Comparison of ENCODE assay signal across 9 cellular contexts in genomic region chr1:56525463-56526155, GRCh38. TPM values are rescaled to one million over a fixed set of nuclear protein-coding genes. Genes with fewer than 3 reads are reported as not detected.
DNase-seq lines count a peak whose midpoint lies in the region; ATAC-seq lines count a peak whose summit lies in the region.
"Had no signal": no experiment of that assay in that cellular context is flagged by ENCODE, and none has a peak within 500 bp of the region (broad histone marks: within the 10 kb centered on the region; RNA-seq: fewer than 3 reads in every experiment).

No MANE protein-coding gene starts in this region.

- H3K36me3 ChIP-seq in aorta (ENCODE audit: control insufficient read depth in 1 of 2, insufficient read depth in 2 of 2, low read length in 1 of 2) = peaks cover 0 to 5% of the 10 kb centered on the region in 2 donors

- H3K4me1 ChIP-seq in aorta (ENCODE audit: control insufficient read depth in 1 of 2, insufficient read depth in 2 of 2, low read length in 2 of 2) = peaks cover 4 to 13% of the 10 kb centered on the region in 2 donors

- peaks cover 0 to 2% of the 10 kb centered on the region in 2 donors for H3K27me3 ChIP-seq in aorta (ENCODE audit: control insufficient read depth in 1 of 2, insufficient read depth in 2 of 2, low read length in 1 of 2)

- H3K9me3 ChIP-seq in aorta (ENCODE audit: control insufficient read depth, low read length) = no peaks in the 10 kb centered on the region
- H3K9me3 ChIP-seq: thoracic aorta had no signal

- no peak overlapping the region for H3K27ac ChIP-seq in aorta (ENCODE audit: low read depth in 1 of 2, low read length in 2 of 2)
- H3K27ac ChIP-seq: thoracic aorta had no signal

- H3K4me3 ChIP-seq in aorta (ENCODE audit: low read length in 2 of 2) = no peak overlapping the region
- H3K4me3 ChIP-seq: thoracic aorta had no signal

- DNase-seq in NCI-H2196 (lab: John Stamatoyannopoulos, UW; ENCODE audit: unreplicated experiment) = peak; percentile 43
- no peak for DNase-seq in NCI-H2196 treated with DMSO at 0.1 percent for 48 hours (lab: John Stamatoyannopoulos, UW; ENCODE audit: unreplicated experiment)
- peak; percentile 10 for DNase-seq in NCI-H748 treated with DMSO at 0.1 percent for 48 hours (lab: John Stamatoyannopoulos, UW)
- DNase-seq in foreskin melanocyte = peak; percentile 82
- peak in 1 of 2 donors; percentile 73 for DNase-seq in aorta
- no peak for DNase-seq in DMS79 (lab: John Stamatoyannopoulos, UW)
- no peak for DNase-seq in NCI-H1048 (lab: John Stamatoyannopoulos, UW)

- intact Hi-C loops in aorta (cut with DNase I) = no loop called here

- ATAC-seq in HG02870 (IDR thresholded peaks at IDR 0.05; ENCODE audit: unreplicated experiment) (peak; percentile 81), aorta (ENCODE audit: low FRiP score) (peak; percentile 16)

- WGBS in aorta, 2 donors = 77 to 84% methylated on average over 5 of the region's 5 CpGs

RNA-seq across cellular contexts. Expression of gene PLPP3, which starts 53.8 kb away (rescaled TPM):
- total RNA-seq in aorta = 100 to 1,000 TPM in 1 of 2 donors, 10 to 100 TPM in 1; 76.2 to 112 TPM
- 100 to 1,000 TPM in 1 of 2 donors, 10 to 100 TPM in 1; 19.0 to 114 TPM for polyA plus RNA-seq in aorta

Comparison
In these comparisons a context has a peak if more than half of its experiments do, and no peak if none do; other contexts are left out.
1. DNase-seq: peak in NCI-H2196 (single experiment), NCI-H748 treated with DMSO at 0.1 percent for 48 hours (single experiment) and foreskin melanocyte (single experiment); none in NCI-H2196 treated with DMSO at 0.1 percent for 48 hours (single experiment), DMS79 (single experiment) and NCI-H1048 (single experiment).